Comparison of ENCODE assay signal across 31 cellular contexts in genomic region chr7:50512384-50512783, GRCh38. TPM values are rescaled to one million over a fixed set of nuclear protein-coding genes. Genes with fewer than 3 reads are reported as not detected.
"Had no signal": no experiment of that assay in that cellular context is flagged by ENCODE, and none has a peak within 500 bp of the region (broad histone marks: within the 10 kb centered on the region; RNA-seq: fewer than 3 reads in every experiment).

No MANE protein-coding gene starts in this region.

- H3K27me3 ChIP-seq: MG63 had no signal

- DNase-seq: activated CD4-positive, alpha-beta T cell treated with anti-CD3 and anti-CD28 coated beads, Interleukin-2, amount 10 ng/mL, durations not matched to agents 24 days and 14 days; activated CD4-positive, alpha-beta T cell treated with anti-CD3 and anti-CD28 coated beads, Interleukin-2, amount 50 U/mL, for 4 hours; activated CD8-positive, alpha-beta T cell treated with anti-CD3 and anti-CD28 coated beads for 36 hours; activated effector memory CD4-positive, alpha-beta T cell treated with anti-CD3 and anti-CD28 coated beads, Interleukin-2, amount 50 U/mL, for 16 hours; activated naive CD4-positive, alpha-beta T cell; activated naive CD4-positive, alpha-beta T cell treated with anti-CD3 and anti-CD28 coated beads, Interleukin-2, amount 50 U/mL, for 16 hours; activated naive CD8-positive, alpha-beta T cell treated with anti-CD3 and anti-CD28 coated beads for 36 hours; activated T-cell treated with anti-CD3 and anti-CD28 coated beads, Interleukin-2, amount 50 U/mL, for 1 hour; activated T-cell treated with anti-CD3 and anti-CD28 coated beads, Interleukin-2, amount 50 U/mL, for 72 hours; amniotic stem cell; aorta; brain microvascular endothelial cell; central memory CD4-positive, alpha-beta T cell; Kasumi-1; KG1; MG63; NCI-H1048; NCI-H1436 treated with DMSO at 0.1 percent for 48 hours; NCI-H1694 treated with DMSO at 0.1 percent for 48 hours; NCI-H2029; NCI-H345; NCI-H524 treated with DMSO at 0.1 percent for 48 hours; NK-92 treated with Interleukin-12 subunit alpha and Interleukin-12 subunit beta, amount 100 ng/mL, for 24 hours; PC-3; Right ventricle myocardium superior; SW 1271; T-helper 1 cell; T-helper 2 cell; T1000 had no signal

- H3K4me3 ChIP-seq: MG63 had no signal

- H3K9me3 ChIP-seq: MG63 had no signal

- H3K4me1 Mint-ChIP-seq: activated T-helper 17 cell treated with anti-CD3 and anti-CD28 coated beads, Interleukin-2, amount 50 U/mL, for 72 hours had no signal

- H3K9me3 Mint-ChIP-seq: activated CD4-positive, alpha-beta T cell treated with anti-CD3 and anti-CD28 coated beads, Interleukin-2, amount 10 ng/mL, durations not matched to agents 24 days and 14 days; activated CD8-positive, alpha-beta T cell treated with anti-CD3 and anti-CD28 coated beads for 36 hours; activated T-helper 17 cell treated with anti-CD3 and anti-CD28 coated beads, Interleukin-2, amount 50 U/mL, for 72 hours had no signal

- H3K36me3 ChIP-seq: brain microvascular endothelial cell, MG63 had no signal

- H3K27ac ChIP-seq: brain microvascular endothelial cell had no signal

- H3K4me3 Mint-ChIP-seq: activated CD4-positive, alpha-beta T cell treated with anti-CD3 and anti-CD28 coated beads, Interleukin-2, amount 10 ng/mL, durations not matched to agents 24 days and 14 days; activated CD8-positive, alpha-beta T cell treated with anti-CD3 and anti-CD28 coated beads for 36 hours; activated naive CD8-positive, alpha-beta T cell treated with anti-CD3 and anti-CD28 coated beads for 36 hours; activated T-cell treated with anti-CD3 and anti-CD28 coated beads, Interleukin-2, amount 50 U/mL, for 72 hours; activated T-helper 17 cell treated with anti-CD3 and anti-CD28 coated beads, Interleukin-2, amount 50 U/mL, for 72 hours had no signal

- H3K27ac Mint-ChIP-seq: activated CD4-positive, alpha-beta T cell treated with anti-CD3 and anti-CD28 coated beads, Interleukin-2, amount 10 ng/mL, durations not matched to agents 24 days and 14 days; activated CD8-positive, alpha-beta T cell treated with anti-CD3 and anti-CD28 coated beads for 36 hours; activated naive CD8-positive, alpha-beta T cell treated with anti-CD3 and anti-CD28 coated beads for 36 hours; activated T-cell treated with anti-CD3 and anti-CD28 coated beads, Interleukin-2, amount 50 U/mL, for 72 hours; activated T-helper 17 cell treated with anti-CD3 and anti-CD28 coated beads, Interleukin-2, amount 50 U/mL, for 72 hours had no signal

RNA-seq across cellular contexts. Expression of gene DDC, which starts 52.8 kb away (rescaled TPM):
- total RNA-seq: activated T-cell treated with anti-CD3 and anti-CD28 coated beads, Interleukin-2, amount 50 U/mL, for 72 hours; activated T-helper 17 cell treated with anti-CD3 and anti-CD28 coated beads, Interleukin-2, amount 50 U/mL, for 72 hours; aorta; NCI-H460; PC-3; Right ventricle myocardium superior had no signal
